In genomic region chr19:8321067-8321759, GRCh38 we compare ENCODE assay signal across 8 cellular contexts.
DNase-seq lines count a peak whose midpoint lies in the region; FAIRE-seq and TF ChIP-seq lines count a peak whose summit lies in the region.

NDUFA7 (minus strand) TSS chr19:8321375; CDS start chr19:8321358, 17 bp downstream.
RPS28 (plus strand) TSS chr19:8321496; CDS start chr19:8321531, 35 bp downstream.

- H3K4me3 Mint-ChIP-seq in nephron progenitor cell, result peak within 1 kb of the TSS; percentile 100
- H3K4me3 Mint-ChIP-seq in stimulated activated naive CD8-positive, alpha-beta T cell treated with anti-CD3 and anti-CD28 coated beads, Interleukin-15, Interleukin-2, amounts not matched to agents 100 ng/mL and 50 ng/mL, for 24 hours, result peak within 1 kb of the TSS; percentile 96

- H3K27ac Mint-ChIP-seq in nephron progenitor cell, result peak within 1 kb of the TSS; percentile 98
- peak within 1 kb of the TSS; percentile 99 for H3K27ac Mint-ChIP-seq in stimulated activated naive CD8-positive, alpha-beta T cell treated with anti-CD3 and anti-CD28 coated beads, Interleukin-15, Interleukin-2, amounts not matched to agents 100 ng/mL and 50 ng/mL, for 24 hours

- H3K4me1 ChIP-seq in HAP-1, result peaks cover 23% of the 10 kb centered on the region
- H3K4me1 ChIP-seq in MM.1S (ENCODE audit: low read length), result peaks cover 8% of the 10 kb centered on the region

- FAIRE-seq in G401.6 (lab: Jason Lieb, UNC), result peak; percentile 34

- H3K9me2 ChIP-seq in MM.1S (replicated peaks; ENCODE audit: insufficient read depth, low read length), result no peaks in the 10 kb centered on the region

- H3F3A ChIP-seq in MM.1S (ENCODE audit: insufficient read depth, low read length), result peaks cover 39% of the 10 kb centered on the region

- peak; percentile 51 for TF ChIP-seq CTCF in MM.1S (IDR thresholded peaks at IDR 0.05; ENCODE audit: low read length)
- peak; percentile 1 for TF ChIP-seq CTCF in fibroblast of pulmonary artery (IDR thresholded peaks at IDR 0.05; ENCODE audit: low read length, missing control alignments)
- no peak for TF ChIP-seq CTCF in nephron progenitor cell (IDR thresholded peaks at IDR 0.05)

- H3K9me3 Mint-ChIP-seq in nephron progenitor cell, result no peaks in the 10 kb centered on the region
- H3K9me3 Mint-ChIP-seq in stimulated activated naive CD8-positive, alpha-beta T cell treated with anti-CD3 and anti-CD28 coated beads, Interleukin-15, Interleukin-2, amounts not matched to agents 100 ng/mL and 50 ng/mL, for 24 hours, result no peaks in the 10 kb centered on the region

- H3K9me3 ChIP-seq in HAP-1, result no peaks in the 10 kb centered on the region
- no peaks in the 10 kb centered on the region for H3K9me3 ChIP-seq in MM.1S (replicated peaks; ENCODE audit: insufficient read depth, low read length)

- peak; percentile 88 to 96 for DNase-seq in HAP-1 (ENCODE audit: low spot score in 2 of 2)
- peak; percentile 98 for DNase-seq in MM.1S
- peak; percentile 67 for DNase-seq in SHP77 treated with DMSO at 0.1 percent for 48 hours (lab: John Stamatoyannopoulos, UW)
- DNase-seq in activated effector memory CD4-positive, alpha-beta T cell treated with anti-CD3 and anti-CD28 coated beads, Interleukin-2, amount 50 U/mL, for 16 hours, result peak; percentile 99
- peak; percentile 98 for DNase-seq in fibroblast of pulmonary artery (ENCODE audit: low read depth)
- DNase-seq in nephron progenitor cell, result peak; percentile 98

- H4K20me1 ChIP-seq in MM.1S (ENCODE audit: insufficient read depth, low read length), result peaks cover 4% of the 10 kb centered on the region; the same call in 1 of the 2 replicates

- peak within 1 kb of the TSS; percentile 51; the same call in 1 of the 2 replicates for H3K27ac ChIP-seq in MM.1S (ENCODE audit: low read length)

- H3K4me2 ChIP-seq in MM.1S (ENCODE audit: low read depth, low read length), result peak within 1 kb of the TSS; percentile 90

- peaks cover 45% of the 10 kb centered on the region for H3K79me2 ChIP-seq in MM.1S (ENCODE audit: low read length)

- H3K27me3 Mint-ChIP-seq in nephron progenitor cell (ENCODE audit: low read depth, poor library complexity), result peaks cover 4% of the 10 kb centered on the region
- H3K27me3 Mint-ChIP-seq in stimulated activated naive CD8-positive, alpha-beta T cell treated with anti-CD3 and anti-CD28 coated beads, Interleukin-15, Interleukin-2, amounts not matched to agents 100 ng/mL and 50 ng/mL, for 24 hours, result no peaks in the 10 kb centered on the region

- H3K36me3 ChIP-seq in HAP-1 (replicated peaks) (peaks cover 54% of the 10 kb centered on the region), MM.1S (replicated peaks; ENCODE audit: insufficient read depth, low read length) (peaks cover 11% of the 10 kb centered on the region)

- H3K9ac ChIP-seq in MM.1S (ENCODE audit: low read length), result peak within 1 kb of the TSS; percentile 83

- H3K27me3 ChIP-seq in HAP-1 (ENCODE audit: low read depth), result no peaks in the 10 kb centered on the region
- H3K27me3 ChIP-seq in MM.1S (replicated peaks; ENCODE audit: insufficient read depth, low read length), result no peaks in the 10 kb centered on the region

- H3K4me1 Mint-ChIP-seq in nephron progenitor cell, result peaks cover 40% of the 10 kb centered on the region
- H3K4me1 Mint-ChIP-seq in stimulated activated naive CD8-positive, alpha-beta T cell treated with anti-CD3 and anti-CD28 coated beads, Interleukin-15, Interleukin-2, amounts not matched to agents 100 ng/mL and 50 ng/mL, for 24 hours (ENCODE audit: low read depth), result peaks cover 32% of the 10 kb centered on the region

- peaks cover 5% of the 10 kb centered on the region for H3K36me3 Mint-ChIP-seq in nephron progenitor cell (ENCODE audit: low read depth)
- H3K36me3 Mint-ChIP-seq in stimulated activated naive CD8-positive, alpha-beta T cell treated with anti-CD3 and anti-CD28 coated beads, Interleukin-15, Interleukin-2, amounts not matched to agents 100 ng/mL and 50 ng/mL, for 24 hours (ENCODE audit: low read depth), result peaks cover 35% of the 10 kb centered on the region

- H2AFZ ChIP-seq in MM.1S (ENCODE audit: low read length), result peak within 1 kb of the TSS; percentile 60

- in situ Hi-C loops in HAP-1 (cut with MboI; ENCODE audit: low sequenced_read_pairs), result no loop called here

- H3K4me3 ChIP-seq in HAP-1 (peak within 1 kb of the TSS; percentile 98), MM.1S (ENCODE audit: low read length) (peak within 1 kb of the TSS; percentile 89), fibroblast of pulmonary artery (replicated peaks; ENCODE audit: low read depth, low read length) (peak within 1 kb of the TSS; percentile 100)

Comparison
In these comparisons a context has a peak if more than half of its experiments do, and no peak if none do; other contexts are left out.
1. Peak in every context shown above with its lines: DNase-seq, H3K4me3 ChIP-seq and H3K27ac ChIP-seq.